8 cellular contexts compared by ENCODE assay signal in the genomic region with DNA sequence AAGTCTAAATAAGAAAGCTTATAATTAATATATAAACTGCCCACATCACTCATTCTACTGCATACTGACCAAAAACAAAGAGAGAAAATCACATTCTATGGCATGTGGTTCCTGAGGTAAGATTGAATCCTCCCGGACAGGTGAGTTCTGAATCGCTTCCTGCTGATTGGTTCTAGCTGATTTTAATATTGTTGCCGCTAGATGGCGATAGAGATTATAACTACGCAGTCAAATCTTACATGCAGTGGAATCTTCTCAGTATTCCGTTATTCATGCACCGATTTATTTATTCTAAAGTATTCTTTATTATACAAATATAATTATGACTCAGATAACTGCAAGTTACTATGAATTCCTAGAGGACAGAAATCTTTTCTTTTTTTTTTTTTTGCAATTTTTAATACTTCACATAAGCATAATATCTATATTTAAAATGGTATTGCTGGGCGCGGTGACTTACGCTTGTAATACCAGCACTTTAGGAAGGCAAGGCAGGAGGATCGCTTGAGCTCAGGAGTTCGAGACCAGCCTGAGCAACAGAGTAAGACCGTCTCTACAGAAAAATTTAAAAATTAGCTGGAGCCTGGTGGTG. TPM values are rescaled to one million over a fixed set of nuclear protein-coding genes. Genes with fewer than 3 reads are reported as not detected.
DNase-seq lines count a peak whose midpoint lies in the region; ATAC-seq, FAIRE-seq and TF ChIP-seq lines count a peak whose summit lies in the region.

No MANE protein-coding gene starts in this region.

- H3K79me2 ChIP-seq in SK-N-SH (ENCODE audit: insufficient read depth): no peaks in the 10 kb centered on the region

- CTCF ChIA-PET in SK-N-SH (lab: Yijun Ruan, JAX): interaction anchor here (0.6 to 6.3 kb wide), 61 partner anchors 9 to 685 kb away, joined by 3 to 155 read pairs (median 4); a partner anchor contains a TSS
- CTCF ChIA-PET in naive thymus-derived CD4-positive, alpha-beta T cell (lab: Charles Lee): interaction anchor here (0.6 to 2.7 kb wide), 14 partner anchors 9 to 678 kb away, joined by 3 to 18 read pairs (median 4); no protein-coding TSS in a partner anchor

- peak; percentile 27 for FAIRE-seq in GM12892 (lab: Jason Lieb, UNC)

- POLR2A ChIA-PET in SK-N-SH (lab: Yijun Ruan, JAX): no interaction called here
- POLR2A ChIA-PET in naive thymus-derived CD4-positive, alpha-beta T cell (lab: Charles Lee): no interaction called here

- 26% methylated on average over 13 of the region's 13 CpGs for WGBS in SK-N-SH (ENCODE audit: low lambda C conversion rate)

- H3K4me3 Mint-ChIP-seq in naive thymus-derived CD4-positive, alpha-beta T cell: no peak overlapping the region

- peak; percentile 63 for DNase-seq in AG20443 (ENCODE audit: low spot score)
- DNase-seq in GM12892 (ENCODE audit: insufficient read length): no peak
- DNase-seq in NCI-H1092 (lab: John Stamatoyannopoulos, UW): peak; percentile 59
- peak; percentile 44 for DNase-seq in SK-N-SH
- peak; percentile 50 to 72 for DNase-seq in erythroblast (lab: John Stamatoyannopoulos, UW)
- DNase-seq in naive thymus-derived CD4-positive, alpha-beta T cell: peak in 7 of 9 donors; percentile 35 to 73 (median 58)

- peaks cover 0 to 4% (median 3%) of the 10 kb centered on the region in 7 donors for H3K4me1 Mint-ChIP-seq in naive thymus-derived CD4-positive, alpha-beta T cell

- no peaks in the 10 kb centered on the region for H3K36me3 ChIP-seq in SK-N-SH (replicated peaks in 1 of 2; ENCODE audit: control insufficient read depth in 1 of 2, insufficient read depth in 2 of 2, low read length in 1 of 2)
- H3K36me3 ChIP-seq in naive thymus-derived CD4-positive, alpha-beta T cell (ENCODE audit: control insufficient read depth in 2 of 3, insufficient read depth in 3 of 3, low read length in 3 of 3): no peaks in the 10 kb centered on the region

- peak; percentile 81 for TF ChIP-seq CTCF in SK-N-SH (IDR thresholded peaks at IDR 0.05)

- no peak for TF ChIP-seq EP300 in SK-N-SH (IDR thresholded peaks at IDR 0.05; ENCODE audit: borderline replicate concordance in 1 of 2, low read depth in 1 of 2, low read length in 1 of 2)

- no peak overlapping the region for H3K27ac Mint-ChIP-seq in naive thymus-derived CD4-positive, alpha-beta T cell

- H2AFZ ChIP-seq in SK-N-SH (ENCODE audit: low read depth): no peak overlapping the region

- intact Hi-C loops in naive thymus-derived CD4-positive, alpha-beta T cell (cut with micrococcal nuclease): loop anchor here (1.0 kb wide), 4 partner anchors 24 to 679 kb away; a partner anchor contains a TSS

- H4K20me1 ChIP-seq in SK-N-SH (ENCODE audit: insufficient read depth): no peaks in the 10 kb centered on the region

- no peaks in the 10 kb centered on the region for H3K9me3 ChIP-seq in SK-N-SH
- H3K9me3 ChIP-seq in naive thymus-derived CD4-positive, alpha-beta T cell (ENCODE audit: control insufficient read depth in 2 of 3, low read length in 3 of 3): no peaks in the 10 kb centered on the region

- no peaks in the 10 kb centered on the region for H3K9me2 ChIP-seq in SK-N-SH

- peak; percentile 83 for TF ChIP-seq RAD21 in SK-N-SH (IDR thresholded peaks at IDR 0.05; ENCODE audit: low read length)

- H3K4me1 ChIP-seq in SK-N-SH (ENCODE audit: control insufficient read depth in 1 of 2, insufficient read depth in 2 of 2, low read depth in 1 of 2, low read length in 1 of 2): peaks cover 0 to 6% of the 10 kb centered on the region in 2 experiments; a peak in 2 of 4 replicates
- H3K4me1 ChIP-seq in naive thymus-derived CD4-positive, alpha-beta T cell (ENCODE audit: control insufficient read depth in 2 of 2, insufficient read depth in 2 of 2, low read length in 2 of 2): no peaks in the 10 kb centered on the region

- no peak overlapping the region for H3K4me2 ChIP-seq in SK-N-SH

- no peak for TF ChIP-seq POLR2A in GM12892 (IDR thresholded peaks at IDR 0.05; ENCODE audit: low read depth, low read length)
- no peak for TF ChIP-seq POLR2A in erythroblast (IDR thresholded peaks at IDR 0.05; ENCODE audit: low read length)

- peaks cover 4 to 20% (median 11%) of the 10 kb centered on the region in 5 donors for H3K27me3 Mint-ChIP-seq in naive thymus-derived CD4-positive, alpha-beta T cell

- H3K27ac ChIP-seq in SK-N-SH (ENCODE audit: low read depth in 2 of 2, low read length in 1 of 2): no peak overlapping the region
- no peak overlapping the region for H3K27ac ChIP-seq in naive thymus-derived CD4-positive, alpha-beta T cell (ENCODE audit: low read depth, low read length)

- H3K9ac ChIP-seq in SK-N-SH: no peak overlapping the region

- no peaks in the 10 kb centered on the region for H3K36me3 Mint-ChIP-seq in naive thymus-derived CD4-positive, alpha-beta T cell

- no peaks in the 10 kb centered on the region for H3K27me3 ChIP-seq in SK-N-SH (ENCODE audit: insufficient read depth)
- no peaks in the 10 kb centered on the region for H3K27me3 ChIP-seq in naive thymus-derived CD4-positive, alpha-beta T cell (ENCODE audit: control insufficient read depth in 2 of 2, insufficient read depth in 2 of 2, low read length in 2 of 2)

- no peak overlapping the region for H3K4me3 ChIP-seq in SK-N-SH (ENCODE audit: low read depth in 2 of 2, low read length in 1 of 2)
- no peak overlapping the region for H3K4me3 ChIP-seq in naive thymus-derived CD4-positive, alpha-beta T cell (ENCODE audit: low read length)

- H3F3A ChIP-seq in SK-N-SH (replicated peaks; ENCODE audit: insufficient read depth): no peaks in the 10 kb centered on the region

- H3K9me3 Mint-ChIP-seq in naive thymus-derived CD4-positive, alpha-beta T cell: no peaks in the 10 kb centered on the region

- ATAC-seq in HG02763 (IDR thresholded peaks at IDR 0.05; ENCODE audit: unreplicated experiment): peak; percentile 66
- ATAC-seq in naive thymus-derived CD4-positive, alpha-beta T cell: peak; percentile 87
- no peak for ATAC-seq in HG02588 (IDR thresholded peaks at IDR 0.05; ENCODE audit: unreplicated experiment)

TF ChIP-seq in SK-N-SH, 30 proteins besides CTCF, POLR2A, EP300 and RAD21:
- no peak for TF ChIP-seq GABPA (IDR thresholded peaks at IDR 0.05; ENCODE audit: low read depth)
- TF ChIP-seq MXI1 (IDR thresholded peaks at IDR 0.05; ENCODE audit: low read depth, low read length): no peak
- TF ChIP-seq, protein P1, sequence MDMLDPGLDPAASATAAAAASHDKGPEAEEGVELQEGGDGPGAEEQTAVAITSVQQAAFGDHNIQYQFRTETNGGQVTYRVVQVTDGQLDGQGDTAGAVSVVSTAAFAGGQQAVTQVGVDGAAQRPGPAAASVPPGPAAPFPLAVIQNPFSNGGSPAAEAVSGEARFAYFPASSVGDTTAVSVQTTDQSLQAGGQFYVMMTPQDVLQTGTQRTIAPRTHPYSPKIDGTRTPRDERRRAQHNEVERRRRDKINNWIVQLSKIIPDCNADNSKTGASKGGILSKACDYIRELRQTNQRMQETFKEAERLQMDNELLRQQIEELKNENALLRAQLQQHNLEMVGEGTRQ (IDR thresholded peaks at IDR 0.05; ENCODE audit: borderline replicate concordance, low read depth, low read length): no peak
- no peak for TF ChIP-seq RFX5 (IDR thresholded peaks at IDR 0.05; ENCODE audit: low read length)
- no peak for TF ChIP-seq MEF2A (IDR thresholded peaks at IDR 0.05; ENCODE audit: borderline replicate concordance, low read depth)
- no peak for TF ChIP-seq NFIC (IDR thresholded peaks at IDR 0.05; ENCODE audit: borderline replicate concordance)
- TF ChIP-seq SMC3 (IDR thresholded peaks at IDR 0.05; ENCODE audit: low read depth, low read length): peak; percentile 65
- TF ChIP-seq, protein P2, sequence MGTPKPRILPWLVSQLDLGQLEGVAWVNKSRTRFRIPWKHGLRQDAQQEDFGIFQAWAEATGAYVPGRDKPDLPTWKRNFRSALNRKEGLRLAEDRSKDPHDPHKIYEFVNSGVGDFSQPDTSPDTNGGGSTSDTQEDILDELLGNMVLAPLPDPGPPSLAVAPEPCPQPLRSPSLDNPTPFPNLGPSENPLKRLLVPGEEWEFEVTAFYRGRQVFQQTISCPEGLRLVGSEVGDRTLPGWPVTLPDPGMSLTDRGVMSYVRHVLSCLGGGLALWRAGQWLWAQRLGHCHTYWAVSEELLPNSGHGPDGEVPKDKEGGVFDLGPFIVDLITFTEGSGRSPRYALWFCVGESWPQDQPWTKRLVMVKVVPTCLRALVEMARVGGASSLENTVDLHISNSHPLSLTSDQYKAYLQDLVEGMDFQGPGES (IDR thresholded peaks at IDR 0.05; ENCODE audit: low read depth, low read length): no peak

RNA-seq across cellular contexts. Expression of a gene that starts 24.2 kb away (rescaled TPM):
- polyA plus RNA-seq in GM12892 (2012; ENCODE audit: missing spikeins): 9.7 TPM
- 10.9 and 14.6 TPM in 2 replicates for polyA plus RNA-seq in SK-N-SH (2012; rRNA removed)
- 20.9 and 23.8 TPM in 2 replicates for polyA plus RNA-seq in SK-N-SH (2012; cell fraction: cytosol; rRNA removed)
- 5.0 and 5.9 TPM in 2 replicates for polyA plus RNA-seq in SK-N-SH (2012; cell fraction: nucleus; rRNA removed)
- total RNA-seq in naive thymus-derived CD4-positive, alpha-beta T cell: 10 to 100 TPM; 32.1 to 45.5 (median 39.7) TPM
- polyA plus RNA-seq in naive thymus-derived CD4-positive, alpha-beta T cell: 10 to 100 TPM; 32.4 to 34.7 TPM
